Comparison of ENCODE assay signal across 17 cellular contexts in genomic region chr4:137952116-137952515, GRCh38.
DNase-seq lines count a peak whose midpoint lies in the region; ATAC-seq, FAIRE-seq and TF ChIP-seq lines count a peak whose summit lies in the region.
"Had no signal": no experiment of that assay in that cellular context is flagged by ENCODE, and none has a peak within 500 bp of the region (broad histone marks: within the 10 kb centered on the region; RNA-seq: fewer than 3 reads in every experiment).

No MANE protein-coding gene starts in this region.

- dilution Hi-C loops in mammary epithelial cell (cut with HindIII; ENCODE audit: low sequenced_read_pairs): no loop called here

- H3K36me3 Mint-ChIP-seq in MCF 10A (ENCODE audit: insufficient read depth, unreplicated experiment) (no peaks in the 10 kb centered on the region), neural progenitor cell (no peaks in the 10 kb centered on the region)

- no peak overlapping the region for H3K4me3 Mint-ChIP-seq in MCF 10A (ENCODE audit: unreplicated experiment)
- H3K4me3 Mint-ChIP-seq in neural progenitor cell: no peak overlapping the region

- H3K9me3 ChIP-seq in mammary epithelial cell (replicated peaks; ENCODE audit: insufficient read depth, low read length) (no peaks in the 10 kb centered on the region), neural progenitor cell (ENCODE audit: low read depth) (no peaks in the 10 kb centered on the region), right cardiac atrium (ENCODE audit: control insufficient read depth, low read length) (no peaks in the 10 kb centered on the region)
- H3K9me3 ChIP-seq: HAP-1 had no signal

- H3K27ac ChIP-seq in mammary epithelial cell (ENCODE audit: insufficient read depth, low read depth, low read length) (no peak overlapping the region), neural progenitor cell (no peak overlapping the region), right cardiac atrium (ENCODE audit: low read length) (no peak overlapping the region)

- no peak for TF ChIP-seq CTCF in mammary epithelial cell (conservative IDR thresholded peaks at IDR 0.05 in 1 of 2, IDR thresholded peaks at IDR 0.05 in 1 of 2; ENCODE audit: extremely low read depth in 1 of 2, insufficient read depth in 1 of 2, low read depth in 1 of 2, low read length in 2 of 2)
- no peak for TF ChIP-seq CTCF in MCF 10A (IDR thresholded peaks at IDR 0.05; ENCODE audit: unreplicated experiment)
- no peak for TF ChIP-seq CTCF in fibroblast of the aortic adventitia (IDR thresholded peaks at IDR 0.05; ENCODE audit: insufficient read depth, low read length)
- TF ChIP-seq CTCF in neural progenitor cell (IDR thresholded peaks at IDR 0.05): no peak
- TF ChIP-seq CTCF in D721Med (IDR thresholded peaks at IDR 0.05; ENCODE audit: insufficient read depth, missing control alignments): no peak

- no peaks in the 10 kb centered on the region for H3F3A ChIP-seq in neural progenitor cell (ENCODE audit: low read depth)

- H3K36me3 ChIP-seq in mammary epithelial cell (ENCODE audit: insufficient read depth, low read length) (no peaks in the 10 kb centered on the region), neural progenitor cell (no peaks in the 10 kb centered on the region)
- H3K36me3 ChIP-seq: HAP-1 had no signal

- DNase-seq in mammary epithelial cell (no peak), MCF 10A (ENCODE audit: unreplicated experiment) (no peak), fibroblast of the aortic adventitia (ENCODE audit: low read depth) (peak; percentile 21), neural progenitor cell (ENCODE audit: low spot score) (no peak), D721Med (ENCODE audit: insufficient read length, low spot score) (no peak), left colon (no peak), right cardiac atrium (no peak)
- DNase-seq in effector CD4-positive, alpha-beta T cell: no peak
- DNase-seq: 8988T, DMS153, EL, Karpas-422, MM.1S, NCI-H1105, NCI-H1694, NCI-H524 treated with DMSO at 0.1 percent for 48 hours had no signal

- in situ Hi-C loops in mammary epithelial cell (cut with MboI; ENCODE audit: low sequenced_read_pairs in 2 of 2): no loop called here

- H3K4me3 ChIP-seq in mammary epithelial cell (replicated peaks in 1 of 3; ENCODE audit: insufficient read depth in 1 of 3, low read depth in 2 of 3, low read length in 3 of 3) (no peak overlapping the region), fibroblast of the aortic adventitia (ENCODE audit: low read depth, low read length) (no peak overlapping the region), neural progenitor cell (no peak overlapping the region), right cardiac atrium (ENCODE audit: low read length) (no peak overlapping the region)
- H3K4me3 ChIP-seq: HAP-1 had no signal

- H3K79me2 ChIP-seq in mammary epithelial cell (ENCODE audit: insufficient read depth, low read length): no peaks in the 10 kb centered on the region
- H3K79me2 ChIP-seq in neural progenitor cell (ENCODE audit: low read depth): no peaks in the 10 kb centered on the region

- H3K4me2 ChIP-seq in mammary epithelial cell (ENCODE audit: insufficient read depth, low read depth, low read length): no peak overlapping the region
- H3K4me2 ChIP-seq in neural progenitor cell: no peak overlapping the region

- H2AFZ ChIP-seq in mammary epithelial cell (ENCODE audit: low read depth, low read length) (peak overlapping the region; percentile 6), neural progenitor cell (replicated peaks) (peak overlapping the region; percentile 38)

- CTCF ChIA-PET in mammary epithelial cell (lab: Charles Lee; ENCODE audit: low non-redundant PET) (no interaction called here), MCF 10A (lab: Yijun Ruan, JAX) (no interaction called here)

- H3K4me1 Mint-ChIP-seq in MCF 10A (ENCODE audit: insufficient read depth, unreplicated experiment): peaks cover 23% of the 10 kb centered on the region
- H3K4me1 Mint-ChIP-seq in neural progenitor cell: no peaks in the 10 kb centered on the region

- no peak for FAIRE-seq in D721Med (lab: Jason Lieb, UNC)

- ATAC-seq in left colon: no peak
- no peak for ATAC-seq in right cardiac atrium

- POLR2A ChIA-PET in MCF 10A (lab: Yijun Ruan, JAX): no interaction called here

- WGBS in mammary epithelial cell (ENCODE audit: low coverage, missing lambda C conversion rate): 63% methylated on average over 2 of the region's 2 CpGs
- 71% methylated on average over 2 of the region's 2 CpGs for WGBS in right cardiac atrium

- BruUV-seq in mammary epithelial cell (replicated peaks; lab: Mats Ljungman, UMichigan) (no TSS peak), MCF 10A (replicated peaks; lab: Mats Ljungman, UMichigan) (no TSS peak)

- H3K27me3 Mint-ChIP-seq in MCF 10A (ENCODE audit: insufficient read depth, unreplicated experiment) (no peaks in the 10 kb centered on the region), neural progenitor cell (ENCODE audit: insufficient read depth, low read depth) (no peaks in the 10 kb centered on the region)

- H4K20me1 ChIP-seq in mammary epithelial cell (ENCODE audit: insufficient read depth, low read length) (no peaks in the 10 kb centered on the region), neural progenitor cell (ENCODE audit: low read depth) (no peaks in the 10 kb centered on the region)

- H3K27ac Mint-ChIP-seq in MCF 10A (ENCODE audit: low read depth, unreplicated experiment) (no peak overlapping the region), neural progenitor cell (no peak overlapping the region)

- H3K9ac ChIP-seq in mammary epithelial cell (ENCODE audit: insufficient read depth, low read length): no peak overlapping the region
- H3K9ac ChIP-seq in neural progenitor cell: no peak overlapping the region

- H3K27me3 ChIP-seq in mammary epithelial cell (ENCODE audit: insufficient read depth, low read length) (no peaks in the 10 kb centered on the region), neural progenitor cell (no peaks in the 10 kb centered on the region), right cardiac atrium (ENCODE audit: control insufficient read depth, insufficient read depth) (no peaks in the 10 kb centered on the region)

- intact Hi-C loops in mammary epithelial cell (cut with micrococcal nuclease) (no loop called here), MCF 10A (cut with micrococcal nuclease) (no loop called here), left colon (cut with DNase I, micrococcal nuclease) (no loop called here), right cardiac atrium (cut with DNase I) (no loop called here)

- no peaks in the 10 kb centered on the region for H3K9me3 Mint-ChIP-seq in MCF 10A (ENCODE audit: unreplicated experiment)
- H3K9me3 Mint-ChIP-seq in neural progenitor cell: peaks cover 5% of the 10 kb centered on the region

- H3K4me1 ChIP-seq in mammary epithelial cell (ENCODE audit: insufficient read depth, low read length) (peaks cover 7% of the 10 kb centered on the region), neural progenitor cell (no peaks in the 10 kb centered on the region), right cardiac atrium (ENCODE audit: control insufficient read depth, insufficient read depth, low read length) (no peaks in the 10 kb centered on the region)
- H3K4me1 ChIP-seq: HAP-1 had no signal
